ENCODE assay signal across 1 cellular context in genomic region chr1:109201123-109201703, GRCh38.
TF ChIP-seq lines count a peak whose summit lies in the region.

No MANE protein-coding gene starts in this region.

TF ChIP-seq in HepG2, 621 proteins besides CTCF, POLR2A, EP300 and RAD21 (continued from another document):
- peak; percentile 66; the same call in 1 of the 2 replicates for TF ChIP-seq TFAP4 (IDR thresholded peaks at IDR 0.05; ENCODE audit: borderline replicate concordance, low read depth)
- no peak for TF ChIP-seq NR2F1 (CRISPR knock-in tag; IDR thresholded peaks at IDR 0.05)
- TF ChIP-seq HMGXB4 (CRISPR knock-in tag; IDR thresholded peaks at IDR 0.05; ENCODE audit: borderline replicate concordance in 1 of 2, low read depth in 1 of 2) = peak in 1 of 2 experiments; percentile 42; a peak in 1 of 4 replicates
- TF ChIP-seq, protein P1, sequence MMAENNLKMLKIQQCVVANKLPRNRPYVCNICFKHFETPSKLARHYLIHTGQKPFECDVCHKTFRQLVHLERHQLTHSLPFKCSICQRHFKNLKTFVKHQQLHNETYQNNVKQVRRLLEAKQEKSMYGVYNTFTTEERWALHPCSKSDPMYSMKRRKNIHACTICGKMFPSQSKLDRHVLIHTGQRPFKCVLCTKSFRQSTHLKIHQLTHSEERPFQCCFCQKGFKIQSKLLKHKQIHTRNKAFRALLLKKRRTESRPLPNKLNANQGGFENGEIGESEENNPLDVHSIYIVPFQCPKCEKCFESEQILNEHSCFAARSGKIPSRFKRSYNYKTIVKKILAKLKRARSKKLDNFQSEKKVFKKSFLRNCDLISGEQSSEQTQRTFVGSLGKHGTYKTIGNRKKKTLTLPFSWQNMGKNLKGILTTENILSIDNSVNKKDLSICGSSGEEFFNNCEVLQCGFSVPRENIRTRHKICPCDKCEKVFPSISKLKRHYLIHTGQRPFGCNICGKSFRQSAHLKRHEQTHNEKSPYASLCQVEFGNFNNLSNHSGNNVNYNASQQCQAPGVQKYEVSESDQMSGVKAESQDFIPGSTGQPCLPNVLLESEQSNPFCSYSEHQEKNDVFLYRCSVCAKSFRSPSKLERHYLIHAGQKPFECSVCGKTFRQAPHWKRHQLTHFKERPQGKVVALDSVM (CRISPR knock-in tag; IDR thresholded peaks at IDR 0.05) = 0 out of 2 replicates have a peak, but pooled peaks have one; percentile 2
TF ChIP-seq in HepG2: peak in this region for 7.
